In genomic region chr6:18388252-18388651, GRCh38 we compare ENCODE assay signal across 7 cellular contexts. TPM values are rescaled to one million over a fixed set of nuclear protein-coding genes. Genes with fewer than 3 reads are reported as not detected.
A peak's percentile ranks its signal among the peaks of the same experiment; 100 is the strongest.
DNase-seq lines count a peak whose midpoint lies in the region; ATAC-seq and TF ChIP-seq lines count a peak whose summit lies in the region.

No MANE protein-coding gene starts in this region.

- TF ChIP-seq CTCF in HL-60 (IDR thresholded peaks at IDR 0.05; ENCODE audit: insufficient read depth, low read length), result no peak
- no peak for TF ChIP-seq CTCF in SU-DHL-6 (IDR thresholded peaks at IDR 0.05; ENCODE audit: insufficient read depth, low read length, poor library complexity, severe bottlenecking)
- TF ChIP-seq CTCF in gastroesophageal sphincter (IDR thresholded peaks at IDR 0.05), result no peak
- TF ChIP-seq CTCF in smooth muscle cell (IDR thresholded peaks at IDR 0.05; ENCODE audit: borderline replicate concordance, insufficient read depth, poor library complexity, severe bottlenecking), result no peak

- TF ChIP-seq POLR2A in gastroesophageal sphincter (IDR thresholded peaks at IDR 0.05), result no peak

- H3K27ac ChIP-seq in HL-60 (replicated peaks) (peak overlapping the region; percentile 6; the same call in 1 of the 2 replicates), SU-DHL-6 (ENCODE audit: low read depth, low read length) (peak overlapping the region; percentile 12; the same call in 1 of the 2 replicates), gastroesophageal sphincter (peak overlapping the region; percentile 9 to 80 (median 76)), smooth muscle cell (ENCODE audit: low read depth) (no peak overlapping the region)

- no peak for DNase-seq in HL-60 (ENCODE audit: low read depth in 1 of 2, low spot score in 1 of 2)
- no peak for DNase-seq in smooth muscle cell (lab: John Stamatoyannopoulos, UW; ENCODE audit: unreplicated experiment)
- DNase-seq in NCI-H146 treated with DMSO at 0.1 percent for 48 hours (lab: John Stamatoyannopoulos, UW; ENCODE audit: unreplicated experiment), result no peak
- no peak for DNase-seq in foreskin melanocyte
- no peak for DNase-seq in sciatic nerve (ENCODE audit: low spot score)

- peaks cover 0 to 42% (median 10%) of the 10 kb centered on the region in 3 donors for H3K4me1 ChIP-seq in gastroesophageal sphincter
- H3K4me1 ChIP-seq in smooth muscle cell (ENCODE audit: low read depth), result peaks cover 5% of the 10 kb centered on the region

- H3K27me3 ChIP-seq in HL-60 (ENCODE audit: insufficient read depth, poor library complexity, severe bottlenecking), result no peaks in the 10 kb centered on the region
- H3K27me3 ChIP-seq in SU-DHL-6 (ENCODE audit: low read length), result no peaks in the 10 kb centered on the region
- no peaks in the 10 kb centered on the region for H3K27me3 ChIP-seq in gastroesophageal sphincter
- H3K27me3 ChIP-seq in smooth muscle cell (ENCODE audit: low read depth), result peaks cover 31% of the 10 kb centered on the region

- H4K20me1 ChIP-seq in SU-DHL-6 (ENCODE audit: low read depth, low read length) (no peaks in the 10 kb centered on the region), smooth muscle cell (ENCODE audit: low read depth) (no peaks in the 10 kb centered on the region)

- H3K9me3 ChIP-seq in SU-DHL-6 (ENCODE audit: insufficient read depth, low read length), result no peaks in the 10 kb centered on the region
- H3K9me3 ChIP-seq in gastroesophageal sphincter, result no peaks in the 10 kb centered on the region
- no peaks in the 10 kb centered on the region for H3K9me3 ChIP-seq in smooth muscle cell (replicated peaks; ENCODE audit: low read depth)

- peak overlapping the region; percentile 65 for H2AFZ ChIP-seq in SU-DHL-6 (ENCODE audit: low read depth, low read length, severe bottlenecking)
- H2AFZ ChIP-seq in smooth muscle cell (ENCODE audit: low read depth), result no peak overlapping the region

- H3K4me3 ChIP-seq in HL-60 (replicated peaks; ENCODE audit: insufficient read depth, low read length) (peak overlapping the region; percentile 57), SU-DHL-6 (ENCODE audit: insufficient read depth, low read length, poor library complexity, severe bottlenecking) (peak overlapping the region; percentile 67), gastroesophageal sphincter (peak overlapping the region; percentile 59 to 75), smooth muscle cell (peak overlapping the region; percentile 67)

- intact Hi-C loops in sciatic nerve (cut with DNase I), result no loop called here

- H3K4me2 ChIP-seq in SU-DHL-6 (ENCODE audit: low read depth, low read length, poor library complexity, severe bottlenecking) (peak overlapping the region; percentile 71), smooth muscle cell (peak overlapping the region; percentile 95)

- H3K9ac ChIP-seq in SU-DHL-6 (ENCODE audit: low read length) (peak overlapping the region; percentile 62), smooth muscle cell (ENCODE audit: low read depth) (no peak overlapping the region)

- no peaks in the 10 kb centered on the region for H3F3A ChIP-seq in SU-DHL-6 (ENCODE audit: insufficient read depth)
- no peaks in the 10 kb centered on the region for H3F3A ChIP-seq in smooth muscle cell (ENCODE audit: low read depth)

- no peaks in the 10 kb centered on the region for H3K9me2 ChIP-seq in SU-DHL-6 (replicated peaks; ENCODE audit: insufficient read depth, low read length)

- TF ChIP-seq EP300 in gastroesophageal sphincter (IDR thresholded peaks at IDR 0.05), result no peak

- ATAC-seq in gastroesophageal sphincter (no peak), sciatic nerve (no peak)

- H3K36me3 ChIP-seq in SU-DHL-6 (ENCODE audit: low read length) (no peaks in the 10 kb centered on the region), gastroesophageal sphincter (no peaks in the 10 kb centered on the region), smooth muscle cell (ENCODE audit: low read depth) (no peaks in the 10 kb centered on the region)

- H3K79me2 ChIP-seq in SU-DHL-6 (ENCODE audit: insufficient read depth, low read length) (peaks cover 40% of the 10 kb centered on the region), smooth muscle cell (ENCODE audit: low read depth) (no peaks in the 10 kb centered on the region)

- WGBS in gastroesophageal sphincter (ENCODE audit: low coverage in 1 of 2), 2 donors, result 10 to 13% methylated on average over 3 of the region's 3 CpGs
- WGBS in smooth muscle cell (ENCODE audit: low lambda C conversion rate), result 43% methylated on average over 3 of the region's 3 CpGs

RNA-seq across cellular contexts. Expression of gene RNF144B, which starts 1.1 kb away (rescaled TPM):
- total RNA-seq in gastroesophageal sphincter, result 10 to 100 TPM in 3 of 4 donors, 1 to 10 TPM in 1; 5.6 to 18.4 (median 15.2) TPM
- 10.9 and 11.2 TPM in 2 replicates for total RNA-seq in smooth muscle cell
- polyA plus RNA-seq in smooth muscle cell, result 3.1 and 3.4 TPM in 2 replicates
- total RNA-seq in sciatic nerve, result 19.0 TPM
